2 cellular contexts compared by ENCODE assay signal in genomic region chr19:44882063-44882462, GRCh38.
TF ChIP-seq lines count a peak whose summit lies in the region.

No MANE protein-coding gene starts in this region.

TF ChIP-seq in GM23338, 12 proteins besides CTCF, POLR2A, EP300 and RAD21:
- TF ChIP-seq ZNF462 (CRISPR knock-in tag; IDR thresholded peaks at IDR 0.05), result no peak
- no peak for TF ChIP-seq EZH2 (IDR thresholded peaks at IDR 0.05; ENCODE audit: low read depth, unreplicated experiment)
- TF ChIP-seq JUNB (IDR thresholded peaks at IDR 0.05; ENCODE audit: unreplicated experiment), result no peak
- no peak for TF ChIP-seq STAT1 (IDR thresholded peaks at IDR 0.05; ENCODE audit: unreplicated experiment)
- no peak for TF ChIP-seq POLR2AphosphoS5 (IDR thresholded peaks at IDR 0.05; ENCODE audit: low read depth)
- TF ChIP-seq ZNF331 (CRISPR knock-in tag; IDR thresholded peaks at IDR 0.05; ENCODE audit: low read depth), result no peak
- no peak for TF ChIP-seq REST (IDR thresholded peaks at IDR 0.05; ENCODE audit: unreplicated experiment)
- TF ChIP-seq CREB1 (CRISPR knock-in tag; IDR thresholded peaks at IDR 0.05; ENCODE audit: low read depth), result no peak
- no peak for TF ChIP-seq EZH2phosphoT487 (IDR thresholded peaks at IDR 0.05; ENCODE audit: unreplicated experiment)
- no peak for TF ChIP-seq ETS1 (IDR thresholded peaks at IDR 0.05)
- no peak for TF ChIP-seq NANOG (IDR thresholded peaks at IDR 0.05; ENCODE audit: borderline replicate concordance)
- TF ChIP-seq ZNF114 (CRISPR knock-in tag; IDR thresholded peaks at IDR 0.05), result no peak

TF ChIP-seq in WTC11, 78 proteins besides CTCF, POLR2A, EP300 and RAD21 (continued from another document):
- TF ChIP-seq ZNF532 (CRISPR knock-in tag; IDR thresholded peaks at IDR 0.05; ENCODE audit: borderline replicate concordance) (no peak), ZNF425 (CRISPR knock-in tag; conservative IDR thresholded peaks at IDR 0.05) (no peak), KAT7 (CRISPR knock-in tag; IDR thresholded peaks at IDR 0.05; ENCODE audit: borderline replicate concordance) (no peak), TP53 (CRISPR knock-in tag; IDR thresholded peaks at IDR 0.05) (no peak), CDX4 (CRISPR knock-in tag; IDR thresholded peaks at IDR 0.05; ENCODE audit: borderline replicate concordance) (no peak), CBFB (CRISPR knock-in tag; IDR thresholded peaks at IDR 0.05; ENCODE audit: low read depth) (no peak), PREB (CRISPR knock-in tag; IDR thresholded peaks at IDR 0.05; ENCODE audit: borderline replicate concordance) (no peak), ZMAT4 (CRISPR knock-in tag; IDR thresholded peaks at IDR 0.05) (no peak), TEAD1 (CRISPR knock-in tag; IDR thresholded peaks at IDR 0.05) (no peak)
